16 cellular contexts compared by ENCODE assay signal in genomic region chr1:217494767-217495166, GRCh38.
A peak's percentile ranks its signal among the peaks of the same experiment; 100 is the strongest.
DNase-seq lines count a peak whose midpoint lies in the region; ATAC-seq, FAIRE-seq and TF ChIP-seq lines count a peak whose summit lies in the region.
"Had no signal": no experiment of that assay in that cellular context is flagged by ENCODE, and none has a peak within 500 bp of the region (broad histone marks: within the 10 kb centered on the region; RNA-seq: fewer than 3 reads in every experiment).

No MANE protein-coding gene starts in this region.

- H3K4me3 ChIP-seq in thyroid gland (replicated peaks in 1 of 3) = no peak overlapping the region

- H3K36me3 ChIP-seq in thyroid gland = no peaks in the 10 kb centered on the region

- TF ChIP-seq POLR2A in thyroid gland (IDR thresholded peaks at IDR 0.05) = no peak

- WGBS in thyroid gland, 2 donors = 93 to 95% methylated on average over 2 of the region's 2 CpGs

- DNase-seq in CD1c-positive myeloid dendritic cell (ENCODE audit: extremely low spot score) (peak; percentile 6), GM19239 (ENCODE audit: insufficient read length, low spot score) (no peak), OCI-M2 (lab: John Stamatoyannopoulos, UW; ENCODE audit: unreplicated experiment) (no peak), thyroid gland (no peak), DMS153 treated with DMSO at 0.1 percent for 48 hours (lab: John Stamatoyannopoulos, UW; ENCODE audit: unreplicated experiment) (no peak), NCI-H1092 (lab: John Stamatoyannopoulos, UW) (no peak)
- DNase-seq: 8988T; activated CD4-positive, alpha-beta T cell treated with anti-CD3 and anti-CD28 coated beads, Interleukin-2, amount 10 ng/mL, durations not matched to agents 7 days and 5 days; activated effector memory CD4-positive, alpha-beta T cell treated with anti-CD3 and anti-CD28 coated beads, Interleukin-2, amount 50 U/mL, for 16 hours; NCI-H1048; stimulated activated CD4-positive, alpha-beta T cell treated with anti-CD3 and anti-CD28 coated beads, Interleukin-4, amount 100 ng/mL, for 1 hour had no signal

- peak; percentile 31 for FAIRE-seq in GM19239 (lab: Jason Lieb, UNC)
- FAIRE-seq: bronchial epithelial cell, GM12891 had no signal

- ATAC-seq in HG02571 (IDR thresholded peaks at IDR 0.05; ENCODE audit: unreplicated experiment) = peak; percentile 59
- ATAC-seq in HG03139 (IDR thresholded peaks at IDR 0.05; ENCODE audit: unreplicated experiment) = peak; percentile 56

- intact Hi-C loops in thyroid gland (cut with DNase I) = no loop called here

- no peak for TF ChIP-seq CTCF in thyroid gland (IDR thresholded peaks at IDR 0.05)

- no peaks in the 10 kb centered on the region for H3K27me3 ChIP-seq in thyroid gland

- H3K4me1 ChIP-seq in thyroid gland = no peaks in the 10 kb centered on the region
- H3K4me1 ChIP-seq: parathyroid adenoma had no signal

- H3K9me3 ChIP-seq in thyroid gland = no peaks in the 10 kb centered on the region

- H3K27ac ChIP-seq in thyroid gland = no peak overlapping the region
- H3K27ac ChIP-seq: parathyroid adenoma had no signal
